ENCODE assay signal across 13 cellular contexts in genomic region chr4:69759189-69759604, GRCh38. TPM values are rescaled to one million over a fixed set of nuclear protein-coding genes. Genes with fewer than 3 reads are reported as not detected.
A peak's percentile ranks its signal among the peaks of the same experiment; 100 is the strongest.
DNase-seq lines count a peak whose midpoint lies in the region; ATAC-seq and TF ChIP-seq lines count a peak whose summit lies in the region.
"Had no signal": no experiment of that assay in that cellular context is flagged by ENCODE, and none has a peak within 500 bp of the region (broad histone marks: within the 10 kb centered on the region; RNA-seq: fewer than 3 reads in every experiment).

No MANE protein-coding gene starts in this region.

- no peaks in the 10 kb centered on the region for H3K9me3 Mint-ChIP-seq in activated T-cell treated with anti-CD3 and anti-CD28 coated beads, Interleukin-2, amount 50 U/mL, for 4 hours
- no peaks in the 10 kb centered on the region for H3K9me3 Mint-ChIP-seq in activated T-helper 17 cell treated with anti-CD3 and anti-CD28 coated beads, Interleukin-2, amount 50 U/mL, for 72 hours
- no peaks in the 10 kb centered on the region for H3K9me3 Mint-ChIP-seq in stimulated activated naive CD8-positive, alpha-beta T cell treated with anti-CD3 and anti-CD28 coated beads, Interleukin-15, Interleukin-2, amounts not matched to agents 100 ng/mL and 50 ng/mL, for 24 hours

- TF ChIP-seq CTCF in left lung (IDR thresholded peaks at IDR 0.05) = no peak

- H3K4me3 Mint-ChIP-seq in activated T-cell treated with anti-CD3 and anti-CD28 coated beads, Interleukin-2, amount 50 U/mL, for 4 hours = peak overlapping the region; percentile 68
- peak overlapping the region; percentile 61 for H3K4me3 Mint-ChIP-seq in activated T-helper 17 cell treated with anti-CD3 and anti-CD28 coated beads, Interleukin-2, amount 50 U/mL, for 72 hours
- H3K4me3 Mint-ChIP-seq in stimulated activated naive CD8-positive, alpha-beta T cell treated with anti-CD3 and anti-CD28 coated beads, Interleukin-15, Interleukin-2, amounts not matched to agents 100 ng/mL and 50 ng/mL, for 24 hours = peak overlapping the region; percentile 61

- peak overlapping the region in 1 of 2 donors; percentile 85 for H3K27ac ChIP-seq in left lung

- H3K36me3 ChIP-seq in left lung = no peaks in the 10 kb centered on the region
- H3K36me3 ChIP-seq: HAP-1 had no signal

- H3K9me3 ChIP-seq in left lung = no peaks in the 10 kb centered on the region
- H3K9me3 ChIP-seq: HAP-1 had no signal

- no peaks in the 10 kb centered on the region for H3K27me3 ChIP-seq in left lung

- H3K4me1 Mint-ChIP-seq in activated T-cell treated with anti-CD3 and anti-CD28 coated beads, Interleukin-2, amount 50 U/mL, for 4 hours (ENCODE audit: low read depth) = peaks cover 60% of the 10 kb centered on the region
- H3K4me1 Mint-ChIP-seq in activated T-helper 17 cell treated with anti-CD3 and anti-CD28 coated beads, Interleukin-2, amount 50 U/mL, for 72 hours = peaks cover 12% of the 10 kb centered on the region
- H3K4me1 Mint-ChIP-seq in stimulated activated naive CD8-positive, alpha-beta T cell treated with anti-CD3 and anti-CD28 coated beads, Interleukin-15, Interleukin-2, amounts not matched to agents 100 ng/mL and 50 ng/mL, for 24 hours (ENCODE audit: low read depth) = peaks cover 68% of the 10 kb centered on the region

- DNase-seq in activated T-cell treated with anti-CD3 and anti-CD28 coated beads, Interleukin-2, amount 50 U/mL, for 4 hours = no peak
- DNase-seq in activated T-cell treated with anti-CD3 and anti-CD28 coated beads, Interleukin-2, amount 50 U/mL, for 1 hour = no peak
- DNase-seq in left lung = no peak
- no peak for DNase-seq in GM19240 (ENCODE audit: insufficient read length, low spot score)
- no peak for DNase-seq in Ammon's horn (ENCODE audit: low spot score)
- DNase-seq: NCI-H1105; NCI-H510A treated with DMSO at 0.1 percent for 48 hours; stimulated activated CD4-positive, alpha-beta T cell treated with anti-CD3 and anti-CD28 coated beads, Interleukin-15, amount 100 ng/mL, for 24 hours had no signal

- peaks cover 0 to 38% of the 10 kb centered on the region in 2 donors for H3K4me1 ChIP-seq in left lung

- intact Hi-C loops in left lung (cut with DNase I) = no loop called here

- peak overlapping the region; percentile 25 for H3K27ac Mint-ChIP-seq in activated T-helper 17 cell treated with anti-CD3 and anti-CD28 coated beads, Interleukin-2, amount 50 U/mL, for 72 hours
- peak overlapping the region; percentile 0 for H3K27ac Mint-ChIP-seq in stimulated activated naive CD8-positive, alpha-beta T cell treated with anti-CD3 and anti-CD28 coated beads, Interleukin-15, Interleukin-2, amounts not matched to agents 100 ng/mL and 50 ng/mL, for 24 hours

- H3K4me3 ChIP-seq in left lung = peak overlapping the region in 1 of 2 donors; percentile 26
- H3K4me3 ChIP-seq: HAP-1 had no signal

- H3K36me3 Mint-ChIP-seq in activated T-cell treated with anti-CD3 and anti-CD28 coated beads, Interleukin-2, amount 50 U/mL, for 4 hours (ENCODE audit: insufficient read depth) = peaks cover 1% of the 10 kb centered on the region
- H3K36me3 Mint-ChIP-seq in activated T-helper 17 cell treated with anti-CD3 and anti-CD28 coated beads, Interleukin-2, amount 50 U/mL, for 72 hours (ENCODE audit: low read depth) = no peaks in the 10 kb centered on the region
- H3K36me3 Mint-ChIP-seq in stimulated activated naive CD8-positive, alpha-beta T cell treated with anti-CD3 and anti-CD28 coated beads, Interleukin-15, Interleukin-2, amounts not matched to agents 100 ng/mL and 50 ng/mL, for 24 hours (ENCODE audit: low read depth) = no peaks in the 10 kb centered on the region

- no peaks in the 10 kb centered on the region for H3K27me3 Mint-ChIP-seq in activated T-cell treated with anti-CD3 and anti-CD28 coated beads, Interleukin-2, amount 50 U/mL, for 4 hours (ENCODE audit: low read depth)
- no peaks in the 10 kb centered on the region for H3K27me3 Mint-ChIP-seq in activated T-helper 17 cell treated with anti-CD3 and anti-CD28 coated beads, Interleukin-2, amount 50 U/mL, for 72 hours
- H3K27me3 Mint-ChIP-seq in stimulated activated naive CD8-positive, alpha-beta T cell treated with anti-CD3 and anti-CD28 coated beads, Interleukin-15, Interleukin-2, amounts not matched to agents 100 ng/mL and 50 ng/mL, for 24 hours = no peaks in the 10 kb centered on the region

- peak in 1 of 2 donors; percentile 34 for ATAC-seq in activated T-cell treated with anti-CD3 and anti-CD28 coated beads, Interleukin-2, amount 50 U/mL, for 4 hours
- ATAC-seq in activated T-helper 17 cell treated with anti-CD3 and anti-CD28 coated beads, Interleukin-2, amount 50 U/mL, for 72 hours (replicated peaks) = peak; percentile 41
- ATAC-seq in left lung (peak; percentile 26), HG03571 (IDR thresholded peaks at IDR 0.05; ENCODE audit: unreplicated experiment) (no peak)

RNA-seq across cellular contexts. Expression of gene SULT1B1, which starts 1.2 kb away (rescaled TPM):
- total RNA-seq in activated T-cell treated with anti-CD3 and anti-CD28 coated beads, Interleukin-2, amount 50 U/mL, for 4 hours = under 1 TPM in 2 of 3 donors, not detected in 1; 0.05 to 0.18 TPM
- under 1 TPM; 0.45 to 0.52 TPM for total RNA-seq in activated T-helper 17 cell treated with anti-CD3 and anti-CD28 coated beads, Interleukin-2, amount 50 U/mL, for 72 hours
- total RNA-seq in left lung = 10 to 100 TPM in 1 of 2 donors, 1 to 10 TPM in 1; 6.7 to 25.0 TPM
- total RNA-seq: fibroblast of lung had no signal

Comparison
In these comparisons a context has a peak if more than half of its experiments do, and no peak if none do; other contexts are left out.
1. RNA of gene SULT1B1, which starts 1.2 kb away (total RNA-seq): 6.7 to 25.0 TPM in left lung; 0.45 to 0.52 TPM in activated T-helper 17 cell treated with anti-CD3 and anti-CD28 coated beads, Interleukin-2, amount 50 U/mL, for 72 hours and 0.05 to 0.18 TPM in activated T-cell treated with anti-CD3 and anti-CD28 coated beads, Interleukin-2, amount 50 U/mL, for 4 hours; every median in the first group is over 4 times any median in the second.
2. Peak in every context shown above with its lines, with median percentiles within 50 percentile points of each other: H3K4me3 Mint-ChIP-seq.